In the genomic region with DNA sequence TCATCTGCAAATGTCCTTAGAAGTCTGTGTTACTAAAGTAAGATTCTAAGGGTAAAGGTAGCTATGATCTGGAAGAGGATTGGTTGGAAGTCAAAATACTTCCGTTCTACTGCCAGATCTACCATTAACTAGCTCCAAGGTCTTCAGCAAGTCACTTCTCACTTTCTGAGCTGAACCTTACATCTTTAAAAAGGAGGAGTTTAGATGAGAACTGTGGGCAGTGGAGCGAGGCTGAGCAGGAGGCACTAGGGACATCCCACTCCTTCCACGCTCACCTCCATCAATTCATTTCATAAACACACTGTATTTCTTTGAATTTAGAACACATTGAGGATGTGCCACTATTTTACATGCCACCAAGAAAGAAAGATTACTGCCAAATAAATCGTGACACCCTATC, we compare ENCODE assay signal across 15 cellular contexts.
DNase-seq lines count a peak whose midpoint lies in the region; ATAC-seq and TF ChIP-seq lines count a peak whose summit lies in the region.
"Had no signal": no experiment of that assay in that cellular context is flagged by ENCODE, and none has a peak within 500 bp of the region (broad histone marks: within the 10 kb centered on the region; RNA-seq: fewer than 3 reads in every experiment).

No MANE protein-coding gene starts in this region.

- in situ Hi-C loops in mammary epithelial cell (cut with MboI; ENCODE audit: low sequenced_read_pairs in 2 of 2), result no loop called here

- no peaks in the 10 kb centered on the region for H3K27me3 ChIP-seq in mammary epithelial cell (ENCODE audit: insufficient read depth, low read length)
- H3K27me3 ChIP-seq: breast epithelium had no signal

- H3K4me1 ChIP-seq in mammary epithelial cell (ENCODE audit: insufficient read depth, low read length), result no peaks in the 10 kb centered on the region
- H3K4me1 ChIP-seq: breast epithelium had no signal

- no peaks in the 10 kb centered on the region for H4K20me1 ChIP-seq in mammary epithelial cell (ENCODE audit: insufficient read depth, low read length)

- 89% methylated on average over 4 of the region's 4 CpGs for WGBS in mammary epithelial cell (ENCODE audit: low coverage, missing lambda C conversion rate)

- intact Hi-C loops in activated B cell treated with CpG ODN at 0.5 μM for 24 hours (cut with micrococcal nuclease), result no loop called here
- intact Hi-C loops in mammary epithelial cell (cut with micrococcal nuclease), result no loop called here

- H3K4me3 ChIP-seq in mammary epithelial cell (replicated peaks in 1 of 3; ENCODE audit: insufficient read depth in 1 of 3, low read depth in 2 of 3, low read length in 3 of 3), result no peak overlapping the region
- H3K4me3 ChIP-seq: breast epithelium had no signal

- TF ChIP-seq CTCF in activated B cell treated with CpG ODN at 0.5 μM for 24 hours (IDR thresholded peaks at IDR 0.05) (no peak), mammary epithelial cell (conservative IDR thresholded peaks at IDR 0.05 in 1 of 2, IDR thresholded peaks at IDR 0.05 in 1 of 2; ENCODE audit: extremely low read depth in 1 of 2, insufficient read depth in 1 of 2, low read depth in 1 of 2, low read length in 2 of 2) (no peak)

- no peaks in the 10 kb centered on the region for H3K9me3 ChIP-seq in mammary epithelial cell (replicated peaks; ENCODE audit: insufficient read depth, low read length)
- H3K9me3 ChIP-seq: breast epithelium had no signal

- H2AFZ ChIP-seq in mammary epithelial cell (ENCODE audit: low read depth, low read length), result no peak overlapping the region

- CTCF ChIA-PET in activated B cell treated with CpG ODN at 0.5 μM for 24 hours (lab: Charles Lee) (no interaction called here), mammary epithelial cell (lab: Charles Lee; ENCODE audit: low non-redundant PET) (no interaction called here)

- peaks cover 6% of the 10 kb centered on the region for H3K4me1 Mint-ChIP-seq in activated B cell treated with CpG ODN at 0.5 μM for 24 hours
- peaks cover 3% of the 10 kb centered on the region for H3K4me1 Mint-ChIP-seq in activated T-cell treated with anti-CD3 and anti-CD28 coated beads, Interleukin-2, amount 50 U/mL, for 72 hours (ENCODE audit: low read depth)
- H3K4me1 Mint-ChIP-seq: activated naive CD8-positive, alpha-beta T cell treated with anti-CD3 and anti-CD28 coated beads, Interleukin-2, amount 10 ng/mL, durations not matched to agents 7 days and 5 days had no signal

- H3K79me2 ChIP-seq in mammary epithelial cell (ENCODE audit: insufficient read depth, low read length), result no peaks in the 10 kb centered on the region

- H3K36me3 Mint-ChIP-seq in activated B cell treated with CpG ODN at 0.5 μM for 24 hours (ENCODE audit: low read depth), result no peaks in the 10 kb centered on the region
- H3K36me3 Mint-ChIP-seq in activated T-cell treated with anti-CD3 and anti-CD28 coated beads, Interleukin-2, amount 50 U/mL, for 72 hours (ENCODE audit: insufficient read depth in 2 of 2), result no peaks in the 10 kb centered on the region
- H3K36me3 Mint-ChIP-seq: activated naive CD8-positive, alpha-beta T cell treated with anti-CD3 and anti-CD28 coated beads, Interleukin-2, amount 10 ng/mL, durations not matched to agents 7 days and 5 days had no signal

- H3K9me3 Mint-ChIP-seq in activated B cell treated with CpG ODN at 0.5 μM for 24 hours, result no peaks in the 10 kb centered on the region
- no peaks in the 10 kb centered on the region for H3K9me3 Mint-ChIP-seq in activated T-cell treated with anti-CD3 and anti-CD28 coated beads, Interleukin-2, amount 50 U/mL, for 72 hours
- H3K9me3 Mint-ChIP-seq: activated naive CD8-positive, alpha-beta T cell treated with anti-CD3 and anti-CD28 coated beads, Interleukin-2, amount 10 ng/mL, durations not matched to agents 7 days and 5 days; stimulated activated naive CD8-positive, alpha-beta T cell treated with anti-CD3 and anti-CD28 coated beads, Interleukin-15, Interleukin-2, amounts not matched to agents 100 ng/mL and 50 ng/mL, for 24 hours had no signal

- BruUV-seq in mammary epithelial cell (replicated peaks; lab: Mats Ljungman, UMichigan), result no TSS peak

- no peak overlapping the region for H3K4me3 Mint-ChIP-seq in activated B cell treated with CpG ODN at 0.5 μM for 24 hours
- H3K4me3 Mint-ChIP-seq in activated T-cell treated with anti-CD3 and anti-CD28 coated beads, Interleukin-2, amount 50 U/mL, for 72 hours, result no peak overlapping the region
- H3K4me3 Mint-ChIP-seq: activated naive CD8-positive, alpha-beta T cell treated with anti-CD3 and anti-CD28 coated beads, Interleukin-2, amount 10 ng/mL, durations not matched to agents 7 days and 5 days; stimulated activated naive CD8-positive, alpha-beta T cell treated with anti-CD3 and anti-CD28 coated beads, Interleukin-15, Interleukin-2, amounts not matched to agents 100 ng/mL and 50 ng/mL, for 24 hours had no signal

- H3K9ac ChIP-seq in mammary epithelial cell (ENCODE audit: insufficient read depth, low read length), result no peak overlapping the region

- H3K27me3 Mint-ChIP-seq in activated B cell treated with CpG ODN at 0.5 μM for 24 hours, result no peaks in the 10 kb centered on the region
- peaks cover 10% of the 10 kb centered on the region for H3K27me3 Mint-ChIP-seq in activated T-cell treated with anti-CD3 and anti-CD28 coated beads, Interleukin-2, amount 50 U/mL, for 72 hours (ENCODE audit: low read depth)
- H3K27me3 Mint-ChIP-seq: activated naive CD8-positive, alpha-beta T cell treated with anti-CD3 and anti-CD28 coated beads, Interleukin-2, amount 10 ng/mL, durations not matched to agents 7 days and 5 days had no signal

- DNase-seq in activated B cell treated with CpG ODN at 0.5 μM for 24 hours (no peak), NCI-H345 (lab: John Stamatoyannopoulos, UW) (no peak), substantia nigra (lab: John Stamatoyannopoulos, UW) (no peak), mammary epithelial cell (no peak)
- no peak for DNase-seq in activated T-cell treated with anti-CD3 and anti-CD28 coated beads, Interleukin-2, amount 50 U/mL, for 72 hours
- DNase-seq: activated naive CD8-positive, alpha-beta T cell treated with anti-CD3 and anti-CD28 coated beads, Interleukin-2, amount 10 ng/mL, durations not matched to agents 7 days and 5 days; Calu3; NCI-H1092 treated with DMSO at 0.1 percent for 48 hours; RPMI8226; T-helper 1 cell had no signal

- H3K27ac ChIP-seq in substantia nigra (ENCODE audit: low read depth, low read length, poor library complexity, severe bottlenecking) (no peak overlapping the region), mammary epithelial cell (ENCODE audit: insufficient read depth, low read depth, low read length) (no peak overlapping the region)
- H3K27ac ChIP-seq: breast epithelium had no signal

- POLR2A ChIA-PET in activated B cell treated with CpG ODN at 0.5 μM for 24 hours (lab: Charles Lee), result no interaction called here

- dilution Hi-C loops in mammary epithelial cell (cut with HindIII; ENCODE audit: low sequenced_read_pairs), result no loop called here

- ATAC-seq in GM18907 (IDR thresholded peaks at IDR 0.05; ENCODE audit: unreplicated experiment) (peak; percentile 51), GM21526 (IDR thresholded peaks at IDR 0.05; ENCODE audit: low FRiP score, unreplicated experiment) (peak; percentile 72), HG02885 (IDR thresholded peaks at IDR 0.05; ENCODE audit: poor library complexity, unreplicated experiment) (peak; percentile 29), activated B cell treated with CpG ODN at 0.5 μM for 24 hours (ENCODE audit: low read depth) (no peak)
- no peak for ATAC-seq in activated T-cell treated with anti-CD3 and anti-CD28 coated beads, Interleukin-2, amount 50 U/mL, for 72 hours (replicated peaks in 1 of 2)

- peak overlapping the region; percentile 20 for H3K27ac Mint-ChIP-seq in activated B cell treated with CpG ODN at 0.5 μM for 24 hours
- no peak overlapping the region for H3K27ac Mint-ChIP-seq in activated T-cell treated with anti-CD3 and anti-CD28 coated beads, Interleukin-2, amount 50 U/mL, for 72 hours
- H3K27ac Mint-ChIP-seq: activated naive CD8-positive, alpha-beta T cell treated with anti-CD3 and anti-CD28 coated beads, Interleukin-2, amount 10 ng/mL, durations not matched to agents 7 days and 5 days; stimulated activated naive CD8-positive, alpha-beta T cell treated with anti-CD3 and anti-CD28 coated beads, Interleukin-15, Interleukin-2, amounts not matched to agents 100 ng/mL and 50 ng/mL, for 24 hours had no signal

- no peak overlapping the region for H3K4me2 ChIP-seq in mammary epithelial cell (ENCODE audit: insufficient read depth, low read depth, low read length)

- no peaks in the 10 kb centered on the region for H3K36me3 ChIP-seq in mammary epithelial cell (ENCODE audit: insufficient read depth, low read length)
- H3K36me3 ChIP-seq: breast epithelium had no signal

Comparison
In these comparisons a context has a peak if more than half of its experiments do, and no peak if none do; other contexts are left out.
1. ATAC-seq: peak in GM18907 (single experiment), GM21526 (single experiment) and HG02885 (single experiment); none in activated B cell treated with CpG ODN at 0.5 μM for 24 hours (single experiment) and activated T-cell treated with anti-CD3 and anti-CD28 coated beads, Interleukin-2, amount 50 U/mL, for 72 hours (0 of 2).